Comparison of ENCODE assay signal across 1 cellular context in genomic region chr1:174266476-174266875, GRCh38.
TF ChIP-seq lines count a peak whose summit lies in the region.

No MANE protein-coding gene starts in this region.

TF ChIP-seq in IMR-90, 13 proteins besides CTCF, POLR2A, EP300 and RAD21 (continued from another document):
- no peak for TF ChIP-seq USF2 (IDR thresholded peaks at IDR 0.05; ENCODE audit: low read depth, low read length)
- no peak for TF ChIP-seq CHD1 (IDR thresholded peaks at IDR 0.05; ENCODE audit: low read depth, low read length)
TF ChIP-seq in IMR-90: peak in this region for 0.
